ENCODE assay signal across 8 cellular contexts in the genomic region with DNA sequence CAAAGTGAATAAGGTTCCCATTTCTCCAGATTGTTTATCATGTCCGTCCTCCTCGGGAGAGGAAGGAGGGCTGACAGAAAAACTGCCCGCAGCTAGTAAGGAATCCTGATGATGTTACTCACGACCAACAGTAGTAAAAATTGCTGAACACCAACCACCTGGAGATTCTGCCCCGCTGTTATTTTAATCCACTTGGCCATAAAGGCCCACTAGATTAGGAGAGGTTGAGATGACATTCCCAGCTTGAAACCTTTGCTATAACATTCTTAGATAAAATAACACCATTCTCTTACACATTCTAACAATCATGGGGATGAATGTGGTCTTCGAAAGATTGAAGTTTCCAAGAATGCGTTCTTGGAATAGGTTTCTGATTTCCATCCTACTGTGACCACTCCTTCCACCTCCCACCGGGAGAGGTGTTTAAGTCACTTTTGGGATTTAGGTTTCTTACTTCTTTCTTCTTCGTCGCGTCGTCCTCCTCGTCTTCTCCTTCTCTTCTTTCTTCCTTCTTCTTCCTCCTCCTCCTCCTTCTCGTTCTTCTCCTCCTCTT. TPM values are rescaled to one million over a fixed set of nuclear protein-coding genes. Genes with fewer than 3 reads are reported as not detected.
DNase-seq lines count a peak whose midpoint lies in the region; ATAC-seq and TF ChIP-seq lines count a peak whose summit lies in the region.

No MANE protein-coding gene starts in this region.

- H3K27me3 Mint-ChIP-seq in CD14-positive monocyte (ENCODE audit: low read depth in 3 of 3), result peaks cover 41 to 58% (median 57%) of the 10 kb centered on the region in 3 donors
- H3K27me3 Mint-ChIP-seq in endodermal cell (ENCODE audit: insufficient read depth), result peaks cover 28% of the 10 kb centered on the region
- H3K27me3 Mint-ChIP-seq in neural progenitor cell (ENCODE audit: insufficient read depth, low read depth), result peaks cover 8% of the 10 kb centered on the region

- H3K9ac ChIP-seq in endodermal cell (ENCODE audit: extremely low read depth, low read length, poor library complexity, severe bottlenecking) (peak overlapping the region; percentile 47), neural progenitor cell (no peak overlapping the region)

- H3K4me3 Mint-ChIP-seq in CD14-positive monocyte, result peak overlapping the region; percentile 81 to 92
- peak overlapping the region; percentile 93 for H3K4me3 Mint-ChIP-seq in endodermal cell
- H3K4me3 Mint-ChIP-seq in neural progenitor cell, result peak overlapping the region; percentile 97

- H3K36me3 Mint-ChIP-seq in CD14-positive monocyte (peaks cover 7 to 12% of the 10 kb centered on the region in 2 donors), endodermal cell (ENCODE audit: low read depth) (no peaks in the 10 kb centered on the region), neural progenitor cell (peaks cover 13% of the 10 kb centered on the region)

- peaks cover 54% of the 10 kb centered on the region for H4K20me1 ChIP-seq in neural progenitor cell (ENCODE audit: low read depth)

- H3K4me3 ChIP-seq in MG63, result peak overlapping the region; percentile 53
- H3K4me3 ChIP-seq in endodermal cell (ENCODE audit: low read length), result peak overlapping the region; percentile 83
- peak overlapping the region; percentile 92 for H3K4me3 ChIP-seq in neural progenitor cell

- H3K27ac Mint-ChIP-seq in CD14-positive monocyte (peak overlapping the region in 1 of 7 donors; percentile 10), endodermal cell (peak overlapping the region; percentile 81), neural progenitor cell (peak overlapping the region; percentile 97)

- no peak for ATAC-seq in HG03095 (IDR thresholded peaks at IDR 0.05; ENCODE audit: unreplicated experiment)

- peaks cover 42% of the 10 kb centered on the region for H3F3A ChIP-seq in neural progenitor cell (ENCODE audit: low read depth)

- H3K36me3 ChIP-seq in MG63, result no peaks in the 10 kb centered on the region
- no peaks in the 10 kb centered on the region for H3K36me3 ChIP-seq in endodermal cell (ENCODE audit: control insufficient read depth, insufficient read depth, low read length)
- no peaks in the 10 kb centered on the region for H3K36me3 ChIP-seq in neural progenitor cell

- H3K4me1 Mint-ChIP-seq in CD14-positive monocyte (peaks cover 25% of the 10 kb centered on the region), endodermal cell (peaks cover 45% of the 10 kb centered on the region), neural progenitor cell (peaks cover 39% of the 10 kb centered on the region)

- H3K9me3 Mint-ChIP-seq in CD14-positive monocyte (peaks cover 0 to 13% (median 4%) of the 10 kb centered on the region in 7 donors), endodermal cell (no peaks in the 10 kb centered on the region), neural progenitor cell (no peaks in the 10 kb centered on the region)

- peak overlapping the region; percentile 97 for H3K4me2 ChIP-seq in neural progenitor cell

- intact Hi-C loops in CD14-positive monocyte (cut with micrococcal nuclease), result no loop called here

- H3K4me1 ChIP-seq in endodermal cell (ENCODE audit: control insufficient read depth, insufficient read depth, low read length), result peaks cover 17% of the 10 kb centered on the region
- H3K4me1 ChIP-seq in neural progenitor cell, result peaks cover 31% of the 10 kb centered on the region

- H3K9me3 ChIP-seq in MG63 (no peaks in the 10 kb centered on the region), endodermal cell (ENCODE audit: control insufficient read depth, low read length) (no peaks in the 10 kb centered on the region), neural progenitor cell (ENCODE audit: low read depth) (no peaks in the 10 kb centered on the region)

- 0% methylated on average over 9 to 14 of the region's 14 CpGs for WGBS in endodermal cell (ENCODE audit: insufficient coverage in 1 of 2, insufficient read length in 1 of 2), 2 experiments

- DNase-seq in CD14-positive monocyte (ENCODE audit: low spot score), result no peak
- DNase-seq in MG63, result peak; percentile 17
- peak; percentile 55 for DNase-seq in endodermal cell
- DNase-seq in neural progenitor cell (ENCODE audit: low spot score), result peak; percentile 30
- DNase-seq in NCI-H774 (lab: John Stamatoyannopoulos, UW), result no peak
- DNase-seq in stimulated activated CD4-positive, alpha-beta T cell treated with anti-CD3 and anti-CD28 coated beads, Interleukin-12 subunit alpha, Interleukin-12 subunit beta, amount 100 ng/mL, for 4 hours, result no peak
- no peak for DNase-seq in central memory CD4-positive, alpha-beta T cell

- TF ChIP-seq CTCF in CD14-positive monocyte (IDR thresholded peaks at IDR 0.05) (no peak), endodermal cell (conservative IDR thresholded peaks at IDR 0.05) (no peak), neural progenitor cell (IDR thresholded peaks at IDR 0.05) (no peak)

- H2AFZ ChIP-seq in neural progenitor cell (replicated peaks), result peak overlapping the region; percentile 97

- peaks cover 64% of the 10 kb centered on the region for H3K79me2 ChIP-seq in neural progenitor cell (ENCODE audit: low read depth)

- H3K27ac ChIP-seq in endodermal cell (ENCODE audit: low read depth, low read length) (no peak overlapping the region), neural progenitor cell (peak overlapping the region; percentile 14)

- H3K27me3 ChIP-seq in MG63 (peaks cover 2% of the 10 kb centered on the region; the same call in 1 of the 2 replicates), endodermal cell (ENCODE audit: control insufficient read depth, insufficient read depth, low read length, poor library complexity, severe bottlenecking) (peaks cover 29% of the 10 kb centered on the region), neural progenitor cell (peaks cover 49% of the 10 kb centered on the region)

RNA-seq across cellular contexts. Expression of gene CACHD1, which starts 1.9 kb away (rescaled TPM):
- polyA plus RNA-seq in CD14-positive monocyte, result not detected
- total RNA-seq in MG63 (2014; rRNA removed; shearing (Covaris generic); ENCODE audit: low replicate concordance), result 2.6 and 5.7 TPM in 2 replicates
- 10 to 100 TPM; 29.2 to 40.7 TPM for total RNA-seq in endodermal cell
- 66.1 TPM for polyA plus RNA-seq in endodermal cell (2013, experiment 1 of 2)
- polyA plus RNA-seq in endodermal cell (2013, experiment 2 of 2), result 61.7 TPM
- 49.9 and 61.0 TPM in 2 replicates for total RNA-seq in neural progenitor cell (ENCODE audit: low replicate concordance)

Comparison
In these comparisons a context has a peak if more than half of its experiments do, and no peak if none do; other contexts are left out.
1. DNase-seq: peak in MG63 (single experiment), endodermal cell (single experiment) and neural progenitor cell (single experiment); none in CD14-positive monocyte (single experiment), NCI-H774 (single experiment), stimulated activated CD4-positive, alpha-beta T cell treated with anti-CD3 and anti-CD28 coated beads, Interleukin-12 subunit alpha, Interleukin-12 subunit beta, amount 100 ng/mL, for 4 hours (single experiment) and central memory CD4-positive, alpha-beta T cell (single experiment).
2. Peak in every context shown above with its lines, with median percentiles within 50 percentile points of each other: H3K4me3 Mint-ChIP-seq and H3K4me3 ChIP-seq.